In genomic region chrX:41481264-41482109, GRCh38 we compare ENCODE assay signal across 10 cellular contexts. TPM values are rescaled to one million over a fixed set of nuclear protein-coding genes. Genes with fewer than 3 reads are reported as not detected.
DNase-seq lines count a peak whose midpoint lies in the region; ATAC-seq, FAIRE-seq and TF ChIP-seq lines count a peak whose summit lies in the region.
"Had no signal": no experiment of that assay in that cellular context is flagged by ENCODE, and none has a peak within 500 bp of the region (broad histone marks: within the 10 kb centered on the region; RNA-seq: fewer than 3 reads in every experiment).

No MANE protein-coding gene starts in this region.

- peak; percentile 50 for FAIRE-seq in endothelial cell of umbilical vein (lab: Jason Lieb, UNC)

- no peak overlapping the region for H3K9ac ChIP-seq in endothelial cell of umbilical vein (replicated peaks; ENCODE audit: extremely low read depth, insufficient read depth, low read length)

- intact Hi-C loops in endothelial cell of umbilical vein (cut with micrococcal nuclease) = loop anchor here (1.0 kb wide), 1 partner anchor 205 kb away; no protein-coding TSS in a partner anchor
- intact Hi-C loops in posterior cingulate gyrus (cut with DNase I) = no loop called here

- no peak overlapping the region for H3K27ac ChIP-seq in endothelial cell of umbilical vein (ENCODE audit: insufficient read depth, low read depth, low read length)

- no peaks in the 10 kb centered on the region for H3K36me3 ChIP-seq in endothelial cell of umbilical vein (ENCODE audit: control insufficient read depth in 2 of 2, extremely low read depth in 1 of 2, insufficient read depth in 2 of 2, low read length in 2 of 2)

- H3K4me3 ChIP-seq in endothelial cell of umbilical vein (replicated peaks in 1 of 3; ENCODE audit: insufficient read depth in 1 of 3, low read depth in 1 of 3, low read length in 3 of 3) = no peak overlapping the region

- H3K4me1 Mint-ChIP-seq in activated naive CD8-positive, alpha-beta T cell treated with anti-CD3 and anti-CD28 coated beads, Interleukin-2, amount 50 U/mL, for 24 hours = peaks cover 4% of the 10 kb centered on the region
- no peaks in the 10 kb centered on the region for H3K4me1 Mint-ChIP-seq in activated naive CD8-positive, alpha-beta T cell treated with anti-CD3 and anti-CD28 coated beads for 36 hours
- no peaks in the 10 kb centered on the region for H3K4me1 Mint-ChIP-seq in naive thymus-derived CD8-positive, alpha-beta T cell

- H4K20me1 ChIP-seq in endothelial cell of umbilical vein (replicated peaks; ENCODE audit: control insufficient read depth, extremely low read depth, insufficient read depth, low read length) = no peaks in the 10 kb centered on the region

- no peaks in the 10 kb centered on the region for H3K4me1 ChIP-seq in endothelial cell of umbilical vein (ENCODE audit: control insufficient read depth, extremely low read depth, insufficient read depth, low read length)

- no peaks in the 10 kb centered on the region for H3K9me1 ChIP-seq in endothelial cell of umbilical vein (replicated peaks; ENCODE audit: control insufficient read depth, extremely low read depth, insufficient read depth, low read length)

- ATAC-seq in activated naive CD8-positive, alpha-beta T cell treated with anti-CD3 and anti-CD28 coated beads, Interleukin-2, amount 50 U/mL, for 24 hours = no peak
- no peak for ATAC-seq in naive thymus-derived CD8-positive, alpha-beta T cell
- ATAC-seq: left ventricle myocardium superior had no signal

- TF ChIP-seq CTCF in endothelial cell of umbilical vein (IDR thresholded peaks at IDR 0.05; ENCODE audit: extremely low read depth in 1 of 2, insufficient read depth in 1 of 2, low read depth in 1 of 2, low read length in 2 of 2) = peak; percentile 37 to 42

- no peaks in the 10 kb centered on the region for H3K9me3 ChIP-seq in endothelial cell of umbilical vein (replicated peaks; ENCODE audit: control insufficient read depth, insufficient read depth, low read length)

- no peak overlapping the region for H3K27ac Mint-ChIP-seq in activated naive CD8-positive, alpha-beta T cell treated with anti-CD3 and anti-CD28 coated beads, Interleukin-2, amount 50 U/mL, for 24 hours
- no peak overlapping the region for H3K27ac Mint-ChIP-seq in activated naive CD8-positive, alpha-beta T cell treated with anti-CD3 and anti-CD28 coated beads for 36 hours
- H3K27ac Mint-ChIP-seq in naive thymus-derived CD8-positive, alpha-beta T cell = no peak overlapping the region
- H3K27ac Mint-ChIP-seq: activated naive CD4-positive, alpha-beta T cell treated with anti-CD3 and anti-CD28 coated beads, Interleukin-2, amount 50 U/mL, for 72 hours had no signal

- no peak overlapping the region for H2AFZ ChIP-seq in endothelial cell of umbilical vein (ENCODE audit: low read depth, low read length)

- no peaks in the 10 kb centered on the region for H3K9me3 Mint-ChIP-seq in activated naive CD8-positive, alpha-beta T cell treated with anti-CD3 and anti-CD28 coated beads, Interleukin-2, amount 50 U/mL, for 24 hours
- peaks cover 2% of the 10 kb centered on the region for H3K9me3 Mint-ChIP-seq in activated naive CD8-positive, alpha-beta T cell treated with anti-CD3 and anti-CD28 coated beads for 36 hours
- H3K9me3 Mint-ChIP-seq in naive thymus-derived CD8-positive, alpha-beta T cell = no peaks in the 10 kb centered on the region
- H3K9me3 Mint-ChIP-seq: activated naive CD4-positive, alpha-beta T cell treated with anti-CD3 and anti-CD28 coated beads, Interleukin-2, amount 50 U/mL, for 72 hours had no signal

- no peaks in the 10 kb centered on the region for H3K27me3 Mint-ChIP-seq in activated naive CD8-positive, alpha-beta T cell treated with anti-CD3 and anti-CD28 coated beads, Interleukin-2, amount 50 U/mL, for 24 hours
- no peaks in the 10 kb centered on the region for H3K27me3 Mint-ChIP-seq in activated naive CD8-positive, alpha-beta T cell treated with anti-CD3 and anti-CD28 coated beads for 36 hours
- H3K27me3 Mint-ChIP-seq in naive thymus-derived CD8-positive, alpha-beta T cell = no peaks in the 10 kb centered on the region

- no peaks in the 10 kb centered on the region for H3K27me3 ChIP-seq in endothelial cell of umbilical vein (ENCODE audit: control insufficient read depth in 2 of 2, insufficient read depth in 2 of 2, low read length in 2 of 2)

- peak; percentile 12 for DNase-seq in activated naive CD8-positive, alpha-beta T cell treated with anti-CD3 and anti-CD28 coated beads, Interleukin-2, amount 50 U/mL, for 24 hours
- DNase-seq in activated naive CD8-positive, alpha-beta T cell treated with anti-CD3 and anti-CD28 coated beads for 36 hours = no peak
- DNase-seq in NCI-H69 (lab: John Stamatoyannopoulos, UW) (peak; percentile 23), endothelial cell of umbilical vein (ENCODE audit: low read depth, low spot score) (peak; percentile 2), posterior cingulate gyrus (no peak), anterior cingulate cortex (lab: John Stamatoyannopoulos, UW) (no peak)
- peak; percentile 27 for DNase-seq in stimulated activated CD8-positive, alpha-beta memory T cell treated with anti-CD3 and anti-CD28 coated beads, Interleukin-4, amount 100 ng/mL, for 48 hours
- DNase-seq in naive thymus-derived CD8-positive, alpha-beta T cell = no peak
- DNase-seq: left ventricle myocardium superior had no signal

- TF ChIP-seq POLR2A in endothelial cell of umbilical vein (IDR thresholded peaks at IDR 0.05; ENCODE audit: low read depth, low read length) = no peak

- POLR2A ChIA-PET in endothelial cell of umbilical vein (lab: Charles Lee) = no interaction called here
- POLR2A ChIA-PET in naive thymus-derived CD8-positive, alpha-beta T cell (lab: Charles Lee) = no interaction called here

- H3K79me2 ChIP-seq in endothelial cell of umbilical vein (ENCODE audit: control insufficient read depth, insufficient read depth, low read length) = no peaks in the 10 kb centered on the region

- CTCF ChIA-PET in endothelial cell of umbilical vein (lab: Charles Lee) = interaction anchor here (0.6 to 1.3 kb wide), 3 partner anchors 16 to 279 kb away, joined by 3 to 4 read pairs (median 3); no protein-coding TSS in a partner anchor

- BruUV-seq in endothelial cell of umbilical vein (replicated peaks; lab: Mats Ljungman, UMichigan) = no TSS peak

- no peak overlapping the region for H3K4me2 ChIP-seq in endothelial cell of umbilical vein (ENCODE audit: insufficient read depth, low read length)

- no peaks in the 10 kb centered on the region for H3K36me3 Mint-ChIP-seq in activated naive CD8-positive, alpha-beta T cell treated with anti-CD3 and anti-CD28 coated beads, Interleukin-2, amount 50 U/mL, for 24 hours (ENCODE audit: low read depth)
- no peaks in the 10 kb centered on the region for H3K36me3 Mint-ChIP-seq in activated naive CD8-positive, alpha-beta T cell treated with anti-CD3 and anti-CD28 coated beads for 36 hours
- H3K36me3 Mint-ChIP-seq in naive thymus-derived CD8-positive, alpha-beta T cell = peaks cover 0 to 4% (median 0%) of the 10 kb centered on the region in 3 donors
- H3K36me3 Mint-ChIP-seq: activated naive CD4-positive, alpha-beta T cell treated with anti-CD3 and anti-CD28 coated beads, Interleukin-2, amount 50 U/mL, for 72 hours had no signal

- H3K4me3 Mint-ChIP-seq in activated naive CD8-positive, alpha-beta T cell treated with anti-CD3 and anti-CD28 coated beads, Interleukin-2, amount 50 U/mL, for 24 hours = no peak overlapping the region
- no peak overlapping the region for H3K4me3 Mint-ChIP-seq in activated naive CD8-positive, alpha-beta T cell treated with anti-CD3 and anti-CD28 coated beads for 36 hours
- no peak overlapping the region for H3K4me3 Mint-ChIP-seq in naive thymus-derived CD8-positive, alpha-beta T cell

- dilution Hi-C loops in endothelial cell of umbilical vein (cut with MboI; ENCODE audit: extremely low pct_ligation_motif_present, low sequenced_read_pairs) = no loop called here

TF ChIP-seq in endothelial cell of umbilical vein, 7 proteins besides CTCF, POLR2A, EP300 and RAD21:
- TF ChIP-seq GATA2 (IDR thresholded peaks at IDR 0.05; ENCODE audit: insufficient read depth, insufficient read length, low read depth, low read length) = no peak
- TF ChIP-seq JUN (IDR thresholded peaks at IDR 0.05; ENCODE audit: borderline replicate concordance, insufficient read depth, insufficient read length, low read depth) = no peak
- TF ChIP-seq, protein P1, sequence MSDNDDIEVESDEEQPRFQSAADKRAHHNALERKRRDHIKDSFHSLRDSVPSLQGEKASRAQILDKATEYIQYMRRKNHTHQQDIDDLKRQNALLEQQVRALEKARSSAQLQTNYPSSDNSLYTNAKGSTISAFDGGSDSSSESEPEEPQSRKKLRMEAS (IDR thresholded peaks at IDR 0.05; ENCODE audit: insufficient read depth, insufficient read length) = no peak
- TF ChIP-seq MYC (IDR thresholded peaks at IDR 0.05; ENCODE audit: low read depth, low read length) = no peak
- no peak for TF ChIP-seq POLR2AphosphoS5 (IDR thresholded peaks at IDR 0.05; ENCODE audit: insufficient read depth, low read depth, low read length)
- no peak for TF ChIP-seq EZH2 (IDR thresholded peaks at IDR 0.05; ENCODE audit: borderline replicate concordance, low read depth, low read length, severe bottlenecking)
- no peak for TF ChIP-seq FOS (IDR thresholded peaks at IDR 0.05; ENCODE audit: borderline replicate concordance, insufficient read depth, low read length)

RNA-seq across cellular contexts. Expression of gene NYX, which starts 34.3 kb away (rescaled TPM):
- not detected for total RNA-seq in activated naive CD8-positive, alpha-beta T cell treated with anti-CD3 and anti-CD28 coated beads for 36 hours
- not detected in 2 replicates for total RNA-seq in endothelial cell of umbilical vein
- not detected in 2 replicates for polyA plus RNA-seq in endothelial cell of umbilical vein
- polyA plus RNA-seq in endothelial cell of umbilical vein (2011; cell fraction: cytosol; rRNA removed) = not detected in 2 replicates
- polyA plus RNA-seq in endothelial cell of umbilical vein (2011; cell fraction: nucleus; rRNA removed) = not detected in 2 replicates
- polyA plus RNA-seq in endothelial cell of umbilical vein (2012) = not detected in 2 replicates
- polyA minus RNA-seq in endothelial cell of umbilical vein = not detected in 2 replicates
- not detected for polyA minus RNA-seq in endothelial cell of umbilical vein (2011; cell fraction: cytosol; rRNA and poly(A)+ RNA removed)
- polyA minus RNA-seq in endothelial cell of umbilical vein (2011; cell fraction: nucleus; rRNA and poly(A)+ RNA removed) = not detected in 2 replicates
- not detected for total RNA-seq in naive thymus-derived CD8-positive, alpha-beta T cell
- not detected for polyA plus RNA-seq in naive thymus-derived CD8-positive, alpha-beta T cell
- total RNA-seq: activated naive CD4-positive, alpha-beta T cell treated with anti-CD3 and anti-CD28 coated beads, Interleukin-2, amount 50 U/mL, for 72 hours; left ventricle myocardium superior had no signal

Comparison
In these comparisons a context has a peak if more than half of its experiments do, and no peak if none do; other contexts are left out.
1. DNase-seq: peak in activated naive CD8-positive, alpha-beta T cell treated with anti-CD3 and anti-CD28 coated beads, Interleukin-2, amount 50 U/mL, for 24 hours (single experiment), NCI-H69 (single experiment), endothelial cell of umbilical vein (single experiment) and stimulated activated CD8-positive, alpha-beta memory T cell treated with anti-CD3 and anti-CD28 coated beads, Interleukin-4, amount 100 ng/mL, for 48 hours (single experiment); none in activated naive CD8-positive, alpha-beta T cell treated with anti-CD3 and anti-CD28 coated beads for 36 hours (single experiment), posterior cingulate gyrus (0 of 10), anterior cingulate cortex (0 of 58) and naive thymus-derived CD8-positive, alpha-beta T cell (0 of 10).